In genomic region chr18:813405-814071, GRCh38 we compare ENCODE assay signal across 8 cellular contexts. TPM values are rescaled to one million over a fixed set of nuclear protein-coding genes. Genes with fewer than 3 reads are reported as not detected.
DNase-seq lines count a peak whose midpoint lies in the region; ATAC-seq and TF ChIP-seq lines count a peak whose summit lies in the region.

No MANE protein-coding gene starts in this region.

- peak overlapping the region; percentile 65 to 89 (median 82) for H3K4me2 ChIP-seq in BLaER1 treated with 17β-estradiol and CSF1 and Interleukin-3, amounts not matched to agents 10 nM and 100 nM
- H3K4me2 ChIP-seq in MM.1S (ENCODE audit: low read depth, low read length): peak overlapping the region; percentile 74; the same call in 1 of the 2 replicates

- H3K36me3 ChIP-seq in BLaER1 treated with 17β-estradiol and CSF1 and Interleukin-3, amounts not matched to agents 10 nM and 100 nM: no peaks in the 10 kb centered on the region
- no peaks in the 10 kb centered on the region for H3K36me3 ChIP-seq in MM.1S (replicated peaks; ENCODE audit: insufficient read depth, low read length)
- H3K36me3 ChIP-seq in naive thymus-derived CD4-positive, alpha-beta T cell (ENCODE audit: control insufficient read depth in 2 of 3, insufficient read depth in 3 of 3, low read length in 3 of 3): peaks cover 0 to 9% (median 0%) of the 10 kb centered on the region in 3 experiments
- no peaks in the 10 kb centered on the region for H3K36me3 ChIP-seq in aorta (ENCODE audit: control insufficient read depth in 1 of 2, insufficient read depth in 2 of 2, low read length in 1 of 2)

- peaks cover 36% of the 10 kb centered on the region for H3K4me1 Mint-ChIP-seq in brain
- peaks cover 34 to 68% (median 62%) of the 10 kb centered on the region in 7 donors for H3K4me1 Mint-ChIP-seq in naive thymus-derived CD4-positive, alpha-beta T cell

- H3K27ac ChIP-seq in BLaER1 treated with 17β-estradiol and CSF1 and Interleukin-3, amounts not matched to agents 10 nM and 100 nM: peak overlapping the region; percentile 97 to 100 (median 98); a peak in 21 of 22 replicates
- H3K27ac ChIP-seq in MM.1S (ENCODE audit: low read length) (no peak overlapping the region), aorta (ENCODE audit: low read depth in 1 of 2, low read length in 2 of 2) (no peak overlapping the region)
- peak overlapping the region; percentile 94 for H3K27ac ChIP-seq in naive thymus-derived CD4-positive, alpha-beta T cell (ENCODE audit: low read depth, low read length)

- no peaks in the 10 kb centered on the region for H3K36me3 Mint-ChIP-seq in brain
- H3K36me3 Mint-ChIP-seq in naive thymus-derived CD4-positive, alpha-beta T cell: peaks cover 0 to 2% (median 0%) of the 10 kb centered on the region in 5 donors

- H3K79me2 ChIP-seq in MM.1S (ENCODE audit: low read length): peaks cover 13% of the 10 kb centered on the region; the same call in 1 of the 2 replicates

- POLR2A ChIA-PET in naive thymus-derived CD4-positive, alpha-beta T cell (lab: Charles Lee): interaction anchor here (0.5 to 4.3 kb wide), 9 partner anchors 8 to 1734 kb away, joined by 3 to 76 read pairs (median 7); partner anchors contain the start of gene ENOSF1

- no peak for TF ChIP-seq CTCF in MM.1S (IDR thresholded peaks at IDR 0.05; ENCODE audit: low read length)
- TF ChIP-seq CTCF in brain (conservative IDR thresholded peaks at IDR 0.05): no peak

- peak; percentile 18 for ATAC-seq in naive thymus-derived CD4-positive, alpha-beta T cell
- ATAC-seq in aorta (ENCODE audit: low FRiP score): no peak

- peak overlapping the region in 9 of 11 experiments; percentile 93 to 98 (median 96); a peak in 18 of 22 replicates for H3K9ac ChIP-seq in BLaER1 treated with 17β-estradiol and CSF1 and Interleukin-3, amounts not matched to agents 10 nM and 100 nM
- no peak overlapping the region for H3K9ac ChIP-seq in MM.1S (ENCODE audit: low read length)

- H3K27me3 Mint-ChIP-seq in brain: peaks cover 38% of the 10 kb centered on the region
- peaks cover 0 to 11% (median 0%) of the 10 kb centered on the region in 5 donors for H3K27me3 Mint-ChIP-seq in naive thymus-derived CD4-positive, alpha-beta T cell

- peaks cover 0 to 71% (median 0%) of the 10 kb centered on the region in 11 experiments; a peak in 8 of 22 replicates for H3K27me3 ChIP-seq in BLaER1 treated with 17β-estradiol and CSF1 and Interleukin-3, amounts not matched to agents 10 nM and 100 nM
- peaks cover 9% of the 10 kb centered on the region; the same call in 1 of the 2 replicates for H3K27me3 ChIP-seq in MM.1S (replicated peaks; ENCODE audit: insufficient read depth, low read length)
- no peaks in the 10 kb centered on the region for H3K27me3 ChIP-seq in naive thymus-derived CD4-positive, alpha-beta T cell (ENCODE audit: control insufficient read depth in 2 of 2, insufficient read depth in 2 of 2, low read length in 2 of 2)
- no peaks in the 10 kb centered on the region for H3K27me3 ChIP-seq in aorta (ENCODE audit: control insufficient read depth in 1 of 2, insufficient read depth in 2 of 2, low read length in 1 of 2)

- intact Hi-C loops in naive thymus-derived CD4-positive, alpha-beta T cell (cut with micrococcal nuclease): loop anchor here (1.0 to 10.0 kb wide), 9 partner anchors 17 to 1844 kb away; partner anchors contain the start of genes CLUL1 (in 1 of the 2), SMCHD1 (in 1 of the 2), THOC1 (in 1 of the 2) and USP14 (in 1 of the 2)
- intact Hi-C loops in aorta (cut with DNase I): loop anchor here in 1 of 2 donors (2.0 kb wide), 1 partner anchor 101 kb away; the partner anchor contains the start of gene ENOSF1

- H3K27ac Mint-ChIP-seq in brain: peak overlapping the region in 4 of 5 experiments; percentile 9 to 99 (median 98)
- peak overlapping the region; percentile 94 to 100 (median 98) for H3K27ac Mint-ChIP-seq in naive thymus-derived CD4-positive, alpha-beta T cell

- H3K4me3 ChIP-seq in BLaER1 treated with 17β-estradiol and CSF1 and Interleukin-3, amounts not matched to agents 10 nM and 100 nM: peak overlapping the region in 9 of 10 experiments; percentile 19 to 97 (median 91); a peak in 12 of 20 replicates
- H3K4me3 ChIP-seq in MM.1S (ENCODE audit: low read length) (no peak overlapping the region), aorta (ENCODE audit: low read length in 2 of 2) (no peak overlapping the region)
- H3K4me3 ChIP-seq in naive thymus-derived CD4-positive, alpha-beta T cell (ENCODE audit: low read length): peak overlapping the region; percentile 60

- H3F3A ChIP-seq in MM.1S (ENCODE audit: insufficient read depth, low read length): peaks cover 17% of the 10 kb centered on the region

- H3K9me3 Mint-ChIP-seq in brain: peaks cover 0 to 5% (median 0%) of the 10 kb centered on the region in 5 experiments
- peaks cover 0 to 2% (median 0%) of the 10 kb centered on the region in 11 donors for H3K9me3 Mint-ChIP-seq in naive thymus-derived CD4-positive, alpha-beta T cell

- H3K9me2 ChIP-seq in MM.1S (replicated peaks; ENCODE audit: insufficient read depth, low read length): no peaks in the 10 kb centered on the region

- DNase-seq in MM.1S (no peak), aorta (no peak), germinal center (ENCODE audit: low spot score) (no peak), NCI-H1105 treated with DMSO at 0.1 percent for 48 hours (lab: John Stamatoyannopoulos, UW) (no peak), NCI-H345 (lab: John Stamatoyannopoulos, UW) (no peak)
- peak in 1 of 9 donors; percentile 71 for DNase-seq in naive thymus-derived CD4-positive, alpha-beta T cell

- H2AFZ ChIP-seq in MM.1S (ENCODE audit: low read length): no peak overlapping the region

- peak overlapping the region; percentile 93 to 99 (median 95) for H3K4me3 Mint-ChIP-seq in brain
- peak overlapping the region; percentile 90 to 98 (median 95) for H3K4me3 Mint-ChIP-seq in naive thymus-derived CD4-positive, alpha-beta T cell

- CTCF ChIA-PET in naive thymus-derived CD4-positive, alpha-beta T cell (lab: Charles Lee): interaction anchor here (1.5 to 3.7 kb wide), 4 partner anchors 17 to 74 kb away, joined by 4 to 25 read pairs (median 7); no protein-coding TSS in a partner anchor

- WGBS in aorta, 2 donors: 75% methylated on average over 11 of the region's 11 CpGs

- no peaks in the 10 kb centered on the region for H3K9me3 ChIP-seq in BLaER1 treated with 17β-estradiol and CSF1 and Interleukin-3, amounts not matched to agents 10 nM and 100 nM (replicated peaks in 1 of 11)
- H3K9me3 ChIP-seq in MM.1S (replicated peaks; ENCODE audit: insufficient read depth, low read length) (no peaks in the 10 kb centered on the region), aorta (ENCODE audit: control insufficient read depth, low read length) (no peaks in the 10 kb centered on the region)
- no peaks in the 10 kb centered on the region for H3K9me3 ChIP-seq in naive thymus-derived CD4-positive, alpha-beta T cell (ENCODE audit: control insufficient read depth in 2 of 3, low read length in 3 of 3)

- H4K20me1 ChIP-seq in BLaER1 treated with 17β-estradiol and CSF1 and Interleukin-3, amounts not matched to agents 10 nM and 100 nM: peaks cover 19 to 34% (median 27%) of the 10 kb centered on the region in 11 experiments; a peak in 21 of 22 replicates
- no peaks in the 10 kb centered on the region; the same call in 1 of the 2 replicates for H4K20me1 ChIP-seq in MM.1S (ENCODE audit: insufficient read depth, low read length)

- peaks cover 40 to 63% (median 48%) of the 10 kb centered on the region in 10 experiments for H3K4me1 ChIP-seq in BLaER1 treated with 17β-estradiol and CSF1 and Interleukin-3, amounts not matched to agents 10 nM and 100 nM
- H3K4me1 ChIP-seq in MM.1S (ENCODE audit: low read length) (peaks cover 14% of the 10 kb centered on the region; the same call in 1 of the 2 replicates), aorta (ENCODE audit: control insufficient read depth in 1 of 2, insufficient read depth in 2 of 2, low read length in 2 of 2) (no peaks in the 10 kb centered on the region)
- peaks cover 26 to 30% of the 10 kb centered on the region in 2 donors for H3K4me1 ChIP-seq in naive thymus-derived CD4-positive, alpha-beta T cell (ENCODE audit: control insufficient read depth in 2 of 2, insufficient read depth in 2 of 2, low read length in 2 of 2)

RNA-seq across cellular contexts. Expression of gene YES1, which starts 1.5 kb away (rescaled TPM):
- 8.2 TPM for polyA plus RNA-seq in brain (ENCODE audit: insufficient read depth, low read depth, low replicate concordance)
- 10 to 100 TPM; 14.2 to 15.8 (median 14.8) TPM for total RNA-seq in naive thymus-derived CD4-positive, alpha-beta T cell
- 1 to 10 TPM in 1 of 2 donors, under 1 TPM in 1; 0.66 to 4.1 TPM for polyA plus RNA-seq in naive thymus-derived CD4-positive, alpha-beta T cell
- 10 to 100 TPM; 30.1 to 37.0 TPM for total RNA-seq in aorta
- 10 to 100 TPM in 1 of 2 donors, 1 to 10 TPM in 1; 8.9 to 26.5 TPM for polyA plus RNA-seq in aorta

Comparison
In these comparisons a context has a peak if more than half of its experiments do, and no peak if none do; other contexts are left out.
1. H3K27ac ChIP-seq: peak in BLaER1 treated with 17β-estradiol and CSF1 and Interleukin-3, amounts not matched to agents 10 nM and 100 nM (11 of 11) and naive thymus-derived CD4-positive, alpha-beta T cell (single experiment); none in MM.1S (single experiment) and aorta (0 of 2).
2. H3K4me3 ChIP-seq: peak in BLaER1 treated with 17β-estradiol and CSF1 and Interleukin-3, amounts not matched to agents 10 nM and 100 nM (9 of 10) and naive thymus-derived CD4-positive, alpha-beta T cell (single experiment); none in MM.1S (single experiment) and aorta (0 of 2).